In genomic region chr7:155380986-155381851, GRCh38 we compare ENCODE assay signal across 9 cellular contexts.
DNase-seq lines count a peak whose midpoint lies in the region; ATAC-seq and TF ChIP-seq lines count a peak whose summit lies in the region.
"Had no signal": no experiment of that assay in that cellular context is flagged by ENCODE, and none has a peak within 500 bp of the region (broad histone marks: within the 10 kb centered on the region; RNA-seq: fewer than 3 reads in every experiment).

No MANE protein-coding gene starts in this region.

- H3K9me3 Mint-ChIP-seq in endodermal cell: no peaks in the 10 kb centered on the region
- H3K9me3 Mint-ChIP-seq in naive thymus-derived CD8-positive, alpha-beta T cell: no peaks in the 10 kb centered on the region

- WGBS in endodermal cell (ENCODE audit: insufficient coverage in 1 of 2, insufficient read length in 1 of 2), 2 experiments: 5 to 6% methylated on average over 21 to 39 of the region's 41 CpGs

- TF ChIP-seq CTCF in cardiac muscle cell (IDR thresholded peaks at IDR 0.05; ENCODE audit: low read depth, low read length) (no peak), endodermal cell (conservative IDR thresholded peaks at IDR 0.05) (no peak), upper lobe of right lung (IDR thresholded peaks at IDR 0.05) (no peak)

- H3K36me3 Mint-ChIP-seq in endodermal cell (ENCODE audit: low read depth): no peaks in the 10 kb centered on the region
- H3K36me3 Mint-ChIP-seq in naive thymus-derived CD8-positive, alpha-beta T cell: peaks cover 0 to 2% (median 0%) of the 10 kb centered on the region in 3 donors

- peak overlapping the region; percentile 82 for H3K27ac Mint-ChIP-seq in endodermal cell
- H3K27ac Mint-ChIP-seq in naive thymus-derived CD8-positive, alpha-beta T cell: peak overlapping the region in 1 of 10 donors; percentile 15

- H3K4me1 ChIP-seq in cardiac muscle cell (ENCODE audit: low read depth) (no peaks in the 10 kb centered on the region), endodermal cell (ENCODE audit: control insufficient read depth, insufficient read depth, low read length) (no peaks in the 10 kb centered on the region), upper lobe of right lung (peaks cover 29% of the 10 kb centered on the region)

- H3K27ac ChIP-seq in cardiac muscle cell: no peak overlapping the region
- peak overlapping the region; percentile 36 for H3K27ac ChIP-seq in endodermal cell (ENCODE audit: low read depth, low read length)
- H3K27ac ChIP-seq in upper lobe of right lung: no peak overlapping the region

- POLR2A ChIA-PET in naive thymus-derived CD8-positive, alpha-beta T cell (lab: Charles Lee): no interaction called here

- DNase-seq in cardiac muscle cell (ENCODE audit: low read depth in 1 of 2, low spot score in 1 of 2) (no peak), Right ventricle myocardium inferior (ENCODE audit: missing footprints) (no peak), endodermal cell (peak; percentile 73), upper lobe of right lung (no peak), SW480 (ENCODE audit: low spot score) (no peak)
- DNase-seq in naive thymus-derived CD8-positive, alpha-beta T cell: no peak
- DNase-seq: T-helper 9 cell had no signal

- H3K9me3 ChIP-seq in cardiac muscle cell (ENCODE audit: low read depth): no peaks in the 10 kb centered on the region
- H3K9me3 ChIP-seq in endodermal cell (ENCODE audit: control insufficient read depth, low read length): no peaks in the 10 kb centered on the region
- H3K9me3 ChIP-seq in upper lobe of right lung: no peaks in the 10 kb centered on the region

- no peak overlapping the region for H3K9ac ChIP-seq in endodermal cell (ENCODE audit: extremely low read depth, low read length, poor library complexity, severe bottlenecking)

- intact Hi-C loops in Right ventricle myocardium inferior (cut with DNase I) (loop anchor here (10.0 kb wide), 1 partner anchor 144 kb away; no protein-coding TSS in a partner anchor), upper lobe of right lung (cut with DNase I) (no loop called here)

- H3K4me3 ChIP-seq in cardiac muscle cell (peak overlapping the region; percentile 8), endodermal cell (ENCODE audit: low read length) (peak overlapping the region; percentile 7), upper lobe of right lung (peak overlapping the region; percentile 14)

- H3K36me3 ChIP-seq in cardiac muscle cell (no peaks in the 10 kb centered on the region), endodermal cell (ENCODE audit: control insufficient read depth, insufficient read depth, low read length) (no peaks in the 10 kb centered on the region), upper lobe of right lung (no peaks in the 10 kb centered on the region)

- peak overlapping the region; percentile 56 for H3K4me3 Mint-ChIP-seq in endodermal cell
- peak overlapping the region in 8 of 10 donors; percentile 3 to 83 (median 66) for H3K4me3 Mint-ChIP-seq in naive thymus-derived CD8-positive, alpha-beta T cell

- H3K4me1 Mint-ChIP-seq in endodermal cell: peaks cover 35% of the 10 kb centered on the region
- peaks cover 10 to 37% (median 33%) of the 10 kb centered on the region in 4 donors for H3K4me1 Mint-ChIP-seq in naive thymus-derived CD8-positive, alpha-beta T cell

- H3K27me3 Mint-ChIP-seq in endodermal cell (ENCODE audit: insufficient read depth): peaks cover 99% of the 10 kb centered on the region
- H3K27me3 Mint-ChIP-seq in naive thymus-derived CD8-positive, alpha-beta T cell: peaks cover 47 to 94% (median 69%) of the 10 kb centered on the region in 5 donors

- H3K27me3 ChIP-seq in cardiac muscle cell: peaks cover 100% of the 10 kb centered on the region
- H3K27me3 ChIP-seq in endodermal cell (ENCODE audit: control insufficient read depth, insufficient read depth, low read length, poor library complexity, severe bottlenecking): peaks cover 99% of the 10 kb centered on the region
- peaks cover 91% of the 10 kb centered on the region for H3K27me3 ChIP-seq in upper lobe of right lung

- ATAC-seq in Right ventricle myocardium inferior (no peak), upper lobe of right lung (no peak), HG03432 (IDR thresholded peaks at IDR 0.05; ENCODE audit: unreplicated experiment) (no peak), GM18861 (IDR thresholded peaks at IDR 0.05; ENCODE audit: unreplicated experiment) (no peak)
- ATAC-seq in naive thymus-derived CD8-positive, alpha-beta T cell: no peak
